In genomic region chr2:31107588-31108300, GRCh38 we compare ENCODE assay signal across 17 cellular contexts. TPM values are rescaled to one million over a fixed set of nuclear protein-coding genes. Genes with fewer than 3 reads are reported as not detected.
DNase-seq lines count a peak whose midpoint lies in the region; ATAC-seq and TF ChIP-seq lines count a peak whose summit lies in the region.
"Had no signal": no experiment of that assay in that cellular context is flagged by ENCODE, and none has a peak within 500 bp of the region (broad histone marks: within the 10 kb centered on the region; RNA-seq: fewer than 3 reads in every experiment).

No MANE protein-coding gene starts in this region.

- H3K36me3 ChIP-seq in DND-41 (ENCODE audit: insufficient read depth, low read length): no peaks in the 10 kb centered on the region
- H3K36me3 ChIP-seq in mammary epithelial cell (ENCODE audit: insufficient read depth, low read length): no peaks in the 10 kb centered on the region

- H2AFZ ChIP-seq in DND-41 (ENCODE audit: low read depth, low read length) (no peak overlapping the region), mammary epithelial cell (ENCODE audit: low read depth, low read length) (no peak overlapping the region)

- intact Hi-C loops in mammary epithelial cell (cut with micrococcal nuclease): no loop called here

- H3K9ac ChIP-seq in DND-41 (ENCODE audit: low read depth, low read length) (no peak overlapping the region), mammary epithelial cell (ENCODE audit: insufficient read depth, low read length) (no peak overlapping the region)
- H3K9ac ChIP-seq: BLaER1 treated with 17β-estradiol and CSF1 and Interleukin-3, amounts not matched to agents 10 nM and 100 nM had no signal

- CTCF ChIA-PET in mammary epithelial cell (lab: Charles Lee; ENCODE audit: low non-redundant PET): no interaction called here

- H3K27ac ChIP-seq in DND-41 (ENCODE audit: low read length) (no peak overlapping the region), mammary epithelial cell (ENCODE audit: insufficient read depth, low read depth, low read length) (no peak overlapping the region)
- H3K27ac ChIP-seq: BLaER1 treated with 17β-estradiol and CSF1 and Interleukin-3, amounts not matched to agents 10 nM and 100 nM had no signal

- in situ Hi-C loops in mammary epithelial cell (cut with MboI; ENCODE audit: low sequenced_read_pairs in 2 of 2): no loop called here

- H4K20me1 ChIP-seq in DND-41 (ENCODE audit: insufficient read depth, low read length) (no peaks in the 10 kb centered on the region), mammary epithelial cell (ENCODE audit: insufficient read depth, low read length) (no peaks in the 10 kb centered on the region)

- dilution Hi-C loops in mammary epithelial cell (cut with HindIII; ENCODE audit: low sequenced_read_pairs): no loop called here

- H3K79me2 ChIP-seq in DND-41 (ENCODE audit: insufficient read depth, low read length) (no peaks in the 10 kb centered on the region), mammary epithelial cell (ENCODE audit: insufficient read depth, low read length) (peaks cover 40% of the 10 kb centered on the region)

- H3K4me3 ChIP-seq in DND-41 (ENCODE audit: low read depth in 1 of 2, low read length in 2 of 2): no peak overlapping the region
- H3K4me3 ChIP-seq in NB4 (ENCODE audit: low read depth, low read length): no peak overlapping the region
- H3K4me3 ChIP-seq in mammary epithelial cell (replicated peaks in 1 of 3; ENCODE audit: insufficient read depth in 1 of 3, low read depth in 2 of 3, low read length in 3 of 3): no peak overlapping the region
- H3K4me3 ChIP-seq: BLaER1 treated with 17β-estradiol and CSF1 and Interleukin-3, amounts not matched to agents 10 nM and 100 nM; smooth muscle cell had no signal

- H3K27me3 ChIP-seq in DND-41 (ENCODE audit: insufficient read depth, low read length, poor library complexity) (peaks cover 5% of the 10 kb centered on the region), mammary epithelial cell (ENCODE audit: insufficient read depth, low read length) (no peaks in the 10 kb centered on the region)
- H3K27me3 ChIP-seq: BLaER1 treated with 17β-estradiol and CSF1 and Interleukin-3, amounts not matched to agents 10 nM and 100 nM had no signal

- no peak for DNase-seq in DND-41
- peak; percentile 12 for DNase-seq in NB4 (ENCODE audit: low read depth)
- DNase-seq in mammary epithelial cell: peak; percentile 26
- DNase-seq in left kidney (ENCODE audit: low read depth, low spot score): peak; percentile 75
- DNase-seq in ureter (ENCODE audit: low spot score): no peak
- no peak for DNase-seq in NOMO-1 (lab: John Stamatoyannopoulos, UW; ENCODE audit: unreplicated experiment in 2 of 2)
- DNase-seq: activated gamma-delta T cell; DMS79 treated with DMSO at 0.1 percent for 48 hours; effector CD4-positive, alpha-beta T cell; HFFc6; NCI-H1436; NCI-H345; stimulated activated naive CD8-positive, alpha-beta T cell treated with anti-CD3 and anti-CD28 coated beads, Interleukin-15, Interleukin-2, amounts not matched to agents 100 U/mL and 50 U/mL, for 24 hours had no signal

- H3K4me1 ChIP-seq in DND-41 (ENCODE audit: insufficient read depth, low read length) (no peaks in the 10 kb centered on the region), mammary epithelial cell (ENCODE audit: insufficient read depth, low read length) (peaks cover 13% of the 10 kb centered on the region)

- no TSS peak for BruUV-seq in mammary epithelial cell (replicated peaks; lab: Mats Ljungman, UMichigan)

- H3K4me2 ChIP-seq in DND-41 (ENCODE audit: insufficient read depth, low read length): no peak overlapping the region
- no peak overlapping the region for H3K4me2 ChIP-seq in mammary epithelial cell (ENCODE audit: insufficient read depth, low read depth, low read length)
- H3K4me2 ChIP-seq: smooth muscle cell had no signal

- ATAC-seq in DND-41 (ENCODE audit: insufficient read depth, low read depth): peak; percentile 48; the same call in 1 of the 3 replicates
- no peak for ATAC-seq in HG02852 (IDR thresholded peaks at IDR 0.05; ENCODE audit: unreplicated experiment)
- ATAC-seq in HG03039 (IDR thresholded peaks at IDR 0.05; ENCODE audit: unreplicated experiment): no peak
- ATAC-seq: stimulated activated naive CD8-positive, alpha-beta T cell treated with anti-CD3 and anti-CD28 coated beads, Interleukin-15, Interleukin-2, amounts not matched to agents 100 U/mL and 50 U/mL, for 24 hours had no signal

- H3K9me3 ChIP-seq in DND-41 (ENCODE audit: insufficient read depth, low read length, severe bottlenecking): no peaks in the 10 kb centered on the region
- H3K9me3 ChIP-seq in mammary epithelial cell (replicated peaks; ENCODE audit: insufficient read depth, low read length): no peaks in the 10 kb centered on the region

- WGBS in mammary epithelial cell (ENCODE audit: low coverage, missing lambda C conversion rate): 56% methylated on average over 5 of the region's 5 CpGs

- no peak for TF ChIP-seq POLR2A in NB4 (IDR thresholded peaks at IDR 0.05; ENCODE audit: extremely low read depth, insufficient read length)

- TF ChIP-seq CTCF in DND-41 (IDR thresholded peaks at IDR 0.05; ENCODE audit: borderline replicate concordance, extremely low read depth, low read length, poor library complexity, severe bottlenecking): no peak
- TF ChIP-seq CTCF in NB4 (IDR thresholded peaks at IDR 0.05; ENCODE audit: low read depth, low read length): no peak
- TF ChIP-seq CTCF in mammary epithelial cell (conservative IDR thresholded peaks at IDR 0.05 in 1 of 2, IDR thresholded peaks at IDR 0.05 in 1 of 2; ENCODE audit: extremely low read depth in 1 of 2, insufficient read depth in 1 of 2, low read depth in 1 of 2, low read length in 2 of 2): no peak

RNA-seq across cellular contexts. Expression of gene GALNT14, which starts 30.5 kb away (rescaled TPM):
- total RNA-seq in mammary epithelial cell (10 to 100 TPM; 12.7 to 29.9 TPM), ureter (7.0 TPM)
- 51.6 TPM for polyA plus RNA-seq in mammary epithelial cell
- 52.9 TPM for polyA minus RNA-seq in mammary epithelial cell

Comparison
In these comparisons a context has a peak if more than half of its experiments do, and no peak if none do; other contexts are left out.
1. DNase-seq: peak in NB4 (single experiment), mammary epithelial cell (single experiment) and left kidney (single experiment); none in DND-41 (single experiment), ureter (single experiment) and NOMO-1 (0 of 2).